Comparison of ENCODE assay signal across 18 cellular contexts in the genomic region with DNA sequence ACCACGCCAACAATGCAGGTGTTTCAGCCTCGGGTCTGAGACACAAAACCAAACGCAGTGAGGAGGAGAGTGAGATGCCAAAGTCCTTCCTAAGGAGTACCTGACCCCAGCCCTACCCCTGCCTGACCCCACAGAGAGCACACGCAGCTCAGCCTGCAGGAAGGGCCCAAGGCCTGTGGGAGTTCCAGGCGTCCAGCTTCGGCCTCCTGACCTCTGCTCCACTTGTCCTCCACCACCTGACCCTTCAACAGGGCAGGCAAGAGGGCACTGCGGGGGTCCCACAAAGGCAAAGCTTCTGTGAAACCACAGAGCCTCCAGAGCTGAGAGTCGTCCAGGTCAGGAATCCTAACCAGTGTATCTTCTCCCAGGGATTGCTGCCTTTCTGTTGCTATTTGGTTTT.
DNase-seq lines count a peak whose midpoint lies in the region; TF ChIP-seq lines count a peak whose summit lies in the region.
"Had no signal": no experiment of that assay in that cellular context is flagged by ENCODE, and none has a peak within 500 bp of the region (broad histone marks: within the 10 kb centered on the region; RNA-seq: fewer than 3 reads in every experiment).

No MANE protein-coding gene starts in this region.

- peaks cover 2% of the 10 kb centered on the region for H3K36me3 Mint-ChIP-seq in osteocyte (ENCODE audit: unreplicated experiment)

- no peak overlapping the region for H3K27ac Mint-ChIP-seq in osteocyte (ENCODE audit: unreplicated experiment)
- H3K27ac Mint-ChIP-seq: GM23338, HFFc6 had no signal

- H3K9me3 Mint-ChIP-seq in osteocyte (ENCODE audit: unreplicated experiment), result peaks cover 45% of the 10 kb centered on the region

- H3K4me3 Mint-ChIP-seq in osteocyte (ENCODE audit: unreplicated experiment), result no peak overlapping the region
- H3K4me3 Mint-ChIP-seq: CD4-positive, alpha-beta memory T cell; GM23338; HFFc6 had no signal

- no peaks in the 10 kb centered on the region for H3K4me1 Mint-ChIP-seq in osteocyte (ENCODE audit: unreplicated experiment)
- H3K4me1 Mint-ChIP-seq: CD4-positive, alpha-beta memory T cell; GM23338 had no signal

- no peak for TF ChIP-seq CTCF in osteocyte (IDR thresholded peaks at IDR 0.05)

- no peaks in the 10 kb centered on the region for H3K27me3 Mint-ChIP-seq in osteocyte (ENCODE audit: unreplicated experiment)

- DNase-seq in activated CD8-positive, alpha-beta memory T cell treated with anti-CD3 and anti-CD28 coated beads, Interleukin-2, amount 50 U/mL, for 48 hours, result peak; percentile 3
- DNase-seq in activated CD8-positive, alpha-beta memory T cell treated with anti-CD3 and anti-CD28 coated beads, Interleukin-2, amount 50 U/mL, for 4 hours, result no peak
- DNase-seq in islet precursor cell (peak; percentile 42), osteocyte (ENCODE audit: extremely low spot score, unreplicated experiment) (peak; percentile 59), AG20443 (ENCODE audit: low spot score) (no peak), NCI-H1436 (lab: John Stamatoyannopoulos, UW) (no peak)
- DNase-seq in activated CD4-positive, alpha-beta T cell treated with anti-CD3 and anti-CD28 coated beads, Interleukin-2, amount 50 U/mL, for 48 hours, result no peak
- DNase-seq: 8988T; ACHN; C1 segment of cervical spinal cord; Calu3; CD4-positive, alpha-beta memory T cell; COR-L47; DMS53; DMS79 treated with DMSO at 0.1 percent for 48 hours; GF-D8; HFFc6 had no signal

Comparison
In these comparisons a context has a peak if more than half of its experiments do, and no peak if none do; other contexts are left out.
1. DNase-seq: peak in activated CD8-positive, alpha-beta memory T cell treated with anti-CD3 and anti-CD28 coated beads, Interleukin-2, amount 50 U/mL, for 48 hours (single experiment), islet precursor cell (single experiment) and osteocyte (single experiment); none in activated CD8-positive, alpha-beta memory T cell treated with anti-CD3 and anti-CD28 coated beads, Interleukin-2, amount 50 U/mL, for 4 hours (single experiment), activated CD4-positive, alpha-beta T cell treated with anti-CD3 and anti-CD28 coated beads, Interleukin-2, amount 50 U/mL, for 48 hours (0 of 2), AG20443 (single experiment) and NCI-H1436 (single experiment).